Comparison of ENCODE assay signal across 1 cellular context in the genomic region with DNA sequence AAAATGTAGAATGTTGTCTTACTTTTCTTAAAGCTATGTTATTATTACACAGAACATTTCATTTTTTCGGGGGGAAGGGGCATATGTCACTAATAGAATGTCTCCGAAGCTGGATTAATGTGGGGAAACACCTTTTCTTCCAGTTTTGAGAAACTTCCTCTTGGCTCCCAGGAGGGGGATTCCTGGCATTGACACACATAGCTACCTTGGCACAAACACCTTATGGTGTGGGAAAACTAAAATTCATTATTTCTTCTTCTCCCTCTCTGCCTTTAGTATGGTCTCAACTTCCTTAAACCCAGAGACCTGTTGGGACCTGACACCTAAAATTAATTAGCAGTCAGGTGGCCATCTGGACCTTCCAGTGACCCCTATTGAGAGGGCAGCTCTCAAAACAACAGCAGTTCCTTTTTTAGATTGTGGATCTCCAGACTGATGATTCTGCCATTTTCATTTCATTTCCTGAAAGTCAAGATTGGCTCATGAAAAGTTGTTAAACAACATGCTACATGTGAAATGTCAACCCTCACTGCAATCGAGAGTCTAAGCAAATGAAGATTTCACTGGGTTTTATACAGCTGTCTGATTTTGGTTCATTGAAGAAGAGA.
TF ChIP-seq lines count a peak whose summit lies in the region.

No MANE protein-coding gene starts in this region.

TF ChIP-seq in K562, 482 proteins besides CTCF, POLR2A, EP300 and RAD21 (continued from another document):
- TF ChIP-seq, protein P1, sequence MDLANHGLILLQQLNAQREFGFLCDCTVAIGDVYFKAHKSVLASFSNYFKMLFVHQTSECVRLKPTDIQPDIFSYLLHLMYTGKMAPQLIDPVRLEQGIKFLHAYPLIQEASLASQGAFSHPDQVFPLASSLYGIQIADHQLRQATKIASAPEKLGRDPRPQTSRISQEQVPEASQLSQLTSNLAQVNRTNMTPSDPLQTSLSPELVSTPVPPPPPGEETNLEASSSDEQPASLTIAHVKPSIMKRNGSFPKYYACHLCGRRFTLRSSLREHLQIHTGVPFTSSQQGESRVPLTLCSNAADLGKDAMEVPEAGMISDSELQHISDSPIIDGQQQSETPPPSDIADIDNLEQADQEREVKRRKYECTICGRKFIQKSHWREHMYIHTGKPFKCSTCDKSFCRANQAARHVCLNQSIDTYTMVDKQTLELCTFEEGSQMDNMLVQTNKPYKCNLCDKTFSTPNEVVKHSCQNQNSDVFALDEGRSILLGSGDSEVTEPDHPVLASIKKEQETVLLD (IDR thresholded peaks at IDR 0.05): no peak
- TF ChIP-seq KDM1A (IDR thresholded peaks at IDR 0.05) (no peak), FOXM1 (IDR thresholded peaks at IDR 0.05; ENCODE audit: low read depth) (no peak), FOXM1 (CRISPR knock-in tag; IDR thresholded peaks at IDR 0.05; ENCODE audit: low read depth) (no peak), ATF7 (IDR thresholded peaks at IDR 0.05) (no peak), ZNF232 (CRISPR knock-in tag; IDR thresholded peaks at IDR 0.05) (no peak), EP400 (IDR thresholded peaks at IDR 0.05) (no peak), CXXC5 (CRISPR knock-in tag; IDR thresholded peaks at IDR 0.05) (no peak), SNRNP70 (optimal IDR thresholded peaks at IDR 0.05; ENCODE audit: low read depth, low read length) (no peak), CBX8 (IDR thresholded peaks at IDR 0.05; ENCODE audit: borderline replicate concordance, extremely low read depth, low read depth, low read length, poor library complexity, severe bottlenecking) (no peak), SMARCA4 (IDR thresholded peaks at IDR 0.05) (no peak), KAT2B (IDR thresholded peaks at IDR 0.05; ENCODE audit: low read depth, low read length) (no peak)
- TF ChIP-seq, protein P2, sequence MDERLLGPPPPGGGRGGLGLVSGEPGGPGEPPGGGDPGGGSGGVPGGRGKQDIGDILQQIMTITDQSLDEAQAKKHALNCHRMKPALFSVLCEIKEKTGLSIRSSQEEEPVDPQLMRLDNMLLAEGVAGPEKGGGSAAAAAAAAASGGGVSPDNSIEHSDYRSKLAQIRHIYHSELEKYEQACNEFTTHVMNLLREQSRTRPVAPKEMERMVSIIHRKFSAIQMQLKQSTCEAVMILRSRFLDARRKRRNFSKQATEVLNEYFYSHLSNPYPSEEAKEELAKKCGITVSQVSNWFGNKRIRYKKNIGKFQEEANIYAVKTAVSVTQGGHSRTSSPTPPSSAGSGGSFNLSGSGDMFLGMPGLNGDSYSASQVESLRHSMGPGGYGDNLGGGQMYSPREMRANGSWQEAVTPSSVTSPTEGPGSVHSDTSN (CRISPR knock-in tag; IDR thresholded peaks at IDR 0.05; ENCODE audit: low read depth): no peak
- TF ChIP-seq, protein P2 (tag; conservative IDR thresholded peaks at IDR 0.05; ENCODE audit: low read depth): peak; percentile 74
- TF ChIP-seq, protein P3, sequence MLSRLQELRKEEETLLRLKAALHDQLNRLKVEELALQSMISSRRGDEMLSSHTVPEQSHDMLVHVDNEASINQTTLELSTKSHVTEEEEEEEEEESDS (CRISPR knock-in tag; IDR thresholded peaks at IDR 0.05): no peak
